In the genomic region with DNA sequence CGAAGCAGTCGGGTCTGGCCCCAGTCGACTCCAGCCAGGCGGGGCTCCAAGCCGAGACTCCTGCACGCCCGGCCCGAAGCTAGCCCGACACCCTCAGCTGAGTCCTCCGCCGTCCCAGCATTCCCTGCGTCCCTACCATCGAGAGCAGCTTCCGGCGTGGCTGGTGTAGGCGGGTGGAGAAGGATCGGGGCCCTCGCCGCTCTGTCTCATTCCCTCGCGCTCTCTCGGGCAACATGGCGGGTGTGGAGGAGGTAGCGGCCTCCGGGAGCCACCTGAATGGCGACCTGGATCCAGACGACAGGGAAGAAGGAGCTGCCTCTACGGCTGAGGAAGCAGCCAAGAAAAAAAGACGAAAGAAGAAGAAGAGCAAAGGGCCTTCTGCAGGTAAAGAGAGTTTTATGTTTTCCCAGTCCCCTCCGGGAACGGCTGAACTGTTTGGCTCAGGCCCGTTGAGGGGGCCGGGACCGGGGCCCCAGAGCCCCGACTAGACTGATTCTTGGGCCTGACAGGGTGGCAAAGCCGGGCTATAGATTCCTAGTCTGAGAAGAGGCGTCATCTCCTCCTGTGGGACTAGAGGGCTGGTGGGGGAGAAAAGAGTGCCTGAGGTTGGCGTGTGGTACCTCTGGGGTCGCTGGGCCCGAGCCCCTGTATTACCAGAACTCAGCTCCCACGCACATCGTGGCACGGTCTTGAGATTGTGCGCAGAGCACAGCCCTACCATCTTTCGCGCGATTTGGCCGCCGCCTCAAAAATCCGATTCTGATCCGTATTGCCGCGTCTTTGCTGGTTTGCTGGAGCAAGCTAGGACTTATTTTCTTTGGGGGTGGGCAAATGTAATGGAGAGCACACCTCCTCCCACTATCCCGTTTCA, we compare ENCODE assay signal across 1 cellular context.
A peak's percentile ranks its signal among the peaks of the same experiment; 100 is the strongest.
TF ChIP-seq lines count a peak whose summit lies in the region.

A gene (plus strand): TSS at position 206 of the 871 bp plus-strand sequence. CDS start 28 bp downstream, at position 234.

TF ChIP-seq in GM12878, 131 proteins besides CTCF, POLR2A, EP300 and RAD21 (continued from another document and continues in another):
- TF ChIP-seq ATF7 (IDR thresholded peaks at IDR 0.05; ENCODE audit: low read depth) (no peak), EGR1 (IDR thresholded peaks at IDR 0.05; ENCODE audit: borderline replicate concordance in 1 of 2, low read depth in 2 of 2, low read length in 2 of 2) (peak; percentile 20 to 89), SREBF1 (IDR thresholded peaks at IDR 0.05; ENCODE audit: low read length) (no peak), ZNF24 (IDR thresholded peaks at IDR 0.05) (0 out of 2 replicates have a peak, but pooled peaks have one; percentile 22), CREB1 (IDR thresholded peaks at IDR 0.05; ENCODE audit: low read depth) (peak; percentile 48; the same call in 1 of the 2 replicates), STAT3 (IDR thresholded peaks at IDR 0.05; ENCODE audit: low read depth, low read length) (no peak; the same call in 1 of the 2 replicates), ASH2L (IDR thresholded peaks at IDR 0.05; ENCODE audit: borderline replicate concordance, low read depth) (peak; percentile 60; the same call in 1 of the 2 replicates), POLR2AphosphoS5 (IDR thresholded peaks at IDR 0.05; ENCODE audit: low read length) (peak; percentile 99), SMARCA5 (IDR thresholded peaks at IDR 0.05) (peak; percentile 29; the same call in 1 of the 2 replicates), POU2F2 (IDR thresholded peaks at IDR 0.05; ENCODE audit: borderline replicate concordance, low read depth, low read length) (peak; percentile 88; the same call in 2 of the 3 replicates), NRF1 (conservative IDR thresholded peaks at IDR 0.05; ENCODE audit: low read depth, low read length) (no peak), IKZF2 (IDR thresholded peaks at IDR 0.05) (peak; percentile 48 to 50; a peak in 3 of 4 replicates), GABPA (IDR thresholded peaks at IDR 0.05; ENCODE audit: low read depth) (peak; percentile 84), SIN3A (IDR thresholded peaks at IDR 0.05; ENCODE audit: low read depth, low read length) (peak; percentile 67), SP1 (IDR thresholded peaks at IDR 0.05; ENCODE audit: low read depth, low read length) (peak; percentile 65), TAF1 (IDR thresholded peaks at IDR 0.05; ENCODE audit: borderline replicate concordance, low read depth, low read length) (peak; percentile 100), CHD1 (IDR thresholded peaks at IDR 0.05; ENCODE audit: low read depth, low read length) (no peak), SIX5 (IDR thresholded peaks at IDR 0.05; ENCODE audit: low read depth, low read length, severe bottlenecking) (peak; percentile 26), NR2C1 (IDR thresholded peaks at IDR 0.05) (0 out of 2 replicates have a peak, but pooled peaks have one; percentile 14), NFIC (IDR thresholded peaks at IDR 0.05; ENCODE audit: low read depth, low read length) (peak; percentile 25; the same call in 1 of the 2 replicates), RBBP5 (conservative IDR thresholded peaks at IDR 0.05) (no peak), RELA (IDR thresholded peaks at IDR 0.05; ENCODE audit: borderline replicate concordance, partially characterized antibody) (no peak), TCF7 (IDR thresholded peaks at IDR 0.05; ENCODE audit: borderline replicate concordance) (0 out of 2 replicates have a peak, but pooled peaks have one; percentile 15), PAX5 (IDR thresholded peaks at IDR 0.05; ENCODE audit: borderline replicate concordance, low read depth, low read length) (peak; percentile 39; the same call in 1 of the 2 replicates), IRF4 (IDR thresholded peaks at IDR 0.05; ENCODE audit: low read depth, low read length) (0 out of 2 replicates have a peak, but pooled peaks have one; percentile 11), CBX5 (IDR thresholded peaks at IDR 0.05; ENCODE audit: low read depth) (peak; percentile 23; the same call in 1 of the 2 replicates), YY1 (IDR thresholded peaks at IDR 0.05; ENCODE audit: low read depth, low read length) (peak; percentile 96), MXI1 (IDR thresholded peaks at IDR 0.05; ENCODE audit: low read depth, low read length) (peak; percentile 60), POLR2AphosphoS2 (IDR thresholded peaks at IDR 0.05; ENCODE audit: low read depth, low read length) (peak; percentile 70; the same call in 1 of the 2 replicates), NBN (IDR thresholded peaks at IDR 0.05) (peak; percentile 84), SRF (IDR thresholded peaks at IDR 0.05; ENCODE audit: low read depth in 2 of 2, low read length in 2 of 2) (peak in 1 of 2 experiments; percentile 54; a peak in 2 of 4 replicates)
- TF ChIP-seq, protein P1, sequence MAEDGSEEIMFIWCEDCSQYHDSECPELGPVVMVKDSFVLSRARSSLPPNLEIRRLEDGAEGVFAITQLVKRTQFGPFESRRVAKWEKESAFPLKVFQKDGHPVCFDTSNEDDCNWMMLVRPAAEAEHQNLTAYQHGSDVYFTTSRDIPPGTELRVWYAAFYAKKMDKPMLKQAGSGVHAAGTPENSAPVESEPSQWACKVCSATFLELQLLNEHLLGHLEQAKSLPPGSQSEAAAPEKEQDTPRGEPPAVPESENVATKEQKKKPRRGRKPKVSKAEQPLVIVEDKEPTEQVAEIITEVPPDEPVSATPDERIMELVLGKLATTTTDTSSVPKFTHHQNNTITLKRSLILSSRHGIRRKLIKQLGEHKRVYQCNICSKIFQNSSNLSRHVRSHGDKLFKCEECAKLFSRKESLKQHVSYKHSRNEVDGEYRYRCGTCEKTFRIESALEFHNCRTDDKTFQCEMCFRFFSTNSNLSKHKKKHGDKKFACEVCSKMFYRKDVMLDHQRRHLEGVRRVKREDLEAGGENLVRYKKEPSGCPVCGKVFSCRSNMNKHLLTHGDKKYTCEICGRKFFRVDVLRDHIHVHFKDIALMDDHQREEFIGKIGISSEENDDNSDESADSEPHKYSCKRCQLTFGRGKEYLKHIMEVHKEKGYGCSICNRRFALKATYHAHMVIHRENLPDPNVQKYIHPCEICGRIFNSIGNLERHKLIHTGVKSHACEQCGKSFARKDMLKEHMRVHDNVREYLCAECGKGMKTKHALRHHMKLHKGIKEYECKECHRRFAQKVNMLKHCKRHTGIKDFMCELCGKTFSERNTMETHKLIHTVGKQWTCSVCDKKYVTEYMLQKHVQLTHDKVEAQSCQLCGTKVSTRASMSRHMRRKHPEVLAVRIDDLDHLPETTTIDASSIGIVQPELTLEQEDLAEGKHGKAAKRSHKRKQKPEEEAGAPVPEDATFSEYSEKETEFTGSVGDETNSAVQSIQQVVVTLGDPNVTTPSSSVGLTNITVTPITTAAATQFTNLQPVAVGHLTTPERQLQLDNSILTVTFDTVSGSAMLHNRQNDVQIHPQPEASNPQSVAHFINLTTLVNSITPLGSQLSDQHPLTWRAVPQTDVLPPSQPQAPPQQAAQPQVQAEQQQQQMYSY (CRISPR knock-in tag; IDR thresholded peaks at IDR 0.05), result no peak
- TF ChIP-seq, protein P2, sequence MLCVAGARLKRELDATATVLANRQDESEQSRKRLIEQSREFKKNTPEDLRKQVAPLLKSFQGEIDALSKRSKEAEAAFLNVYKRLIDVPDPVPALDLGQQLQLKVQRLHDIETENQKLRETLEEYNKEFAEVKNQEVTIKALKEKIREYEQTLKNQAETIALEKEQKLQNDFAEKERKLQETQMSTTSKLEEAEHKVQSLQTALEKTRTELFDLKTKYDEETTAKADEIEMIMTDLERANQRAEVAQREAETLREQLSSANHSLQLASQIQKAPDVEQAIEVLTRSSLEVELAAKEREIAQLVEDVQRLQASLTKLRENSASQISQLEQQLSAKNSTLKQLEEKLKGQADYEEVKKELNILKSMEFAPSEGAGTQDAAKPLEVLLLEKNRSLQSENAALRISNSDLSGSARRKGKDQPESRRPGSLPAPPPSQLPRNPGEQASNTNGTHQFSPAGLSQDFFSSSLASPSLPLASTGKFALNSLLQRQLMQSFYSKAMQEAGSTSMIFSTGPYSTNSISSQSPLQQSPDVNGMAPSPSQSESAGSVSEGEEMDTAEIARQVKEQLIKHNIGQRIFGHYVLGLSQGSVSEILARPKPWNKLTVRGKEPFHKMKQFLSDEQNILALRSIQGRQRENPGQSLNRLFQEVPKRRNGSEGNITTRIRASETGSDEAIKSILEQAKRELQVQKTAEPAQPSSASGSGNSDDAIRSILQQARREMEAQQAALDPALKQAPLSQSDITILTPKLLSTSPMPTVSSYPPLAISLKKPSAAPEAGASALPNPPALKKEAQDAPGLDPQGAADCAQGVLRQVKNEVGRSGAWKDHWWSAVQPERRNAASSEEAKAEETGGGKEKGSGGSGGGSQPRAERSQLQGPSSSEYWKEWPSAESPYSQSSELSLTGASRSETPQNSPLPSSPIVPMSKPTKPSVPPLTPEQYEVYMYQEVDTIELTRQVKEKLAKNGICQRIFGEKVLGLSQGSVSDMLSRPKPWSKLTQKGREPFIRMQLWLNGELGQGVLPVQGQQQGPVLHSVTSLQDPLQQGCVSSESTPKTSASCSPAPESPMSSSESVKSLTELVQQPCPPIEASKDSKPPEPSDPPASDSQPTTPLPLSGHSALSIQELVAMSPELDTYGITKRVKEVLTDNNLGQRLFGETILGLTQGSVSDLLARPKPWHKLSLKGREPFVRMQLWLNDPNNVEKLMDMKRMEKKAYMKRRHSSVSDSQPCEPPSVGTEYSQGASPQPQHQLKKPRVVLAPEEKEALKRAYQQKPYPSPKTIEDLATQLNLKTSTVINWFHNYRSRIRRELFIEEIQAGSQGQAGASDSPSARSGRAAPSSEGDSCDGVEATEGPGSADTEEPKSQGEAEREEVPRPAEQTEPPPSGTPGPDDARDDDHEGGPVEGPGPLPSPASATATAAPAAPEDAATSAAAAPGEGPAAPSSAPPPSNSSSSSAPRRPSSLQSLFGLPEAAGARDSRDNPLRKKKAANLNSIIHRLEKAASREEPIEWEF (IDR thresholded peaks at IDR 0.05; ENCODE audit: insufficient replicate concordance, low read depth, low read length), result no peak
- TF ChIP-seq, protein P3, sequence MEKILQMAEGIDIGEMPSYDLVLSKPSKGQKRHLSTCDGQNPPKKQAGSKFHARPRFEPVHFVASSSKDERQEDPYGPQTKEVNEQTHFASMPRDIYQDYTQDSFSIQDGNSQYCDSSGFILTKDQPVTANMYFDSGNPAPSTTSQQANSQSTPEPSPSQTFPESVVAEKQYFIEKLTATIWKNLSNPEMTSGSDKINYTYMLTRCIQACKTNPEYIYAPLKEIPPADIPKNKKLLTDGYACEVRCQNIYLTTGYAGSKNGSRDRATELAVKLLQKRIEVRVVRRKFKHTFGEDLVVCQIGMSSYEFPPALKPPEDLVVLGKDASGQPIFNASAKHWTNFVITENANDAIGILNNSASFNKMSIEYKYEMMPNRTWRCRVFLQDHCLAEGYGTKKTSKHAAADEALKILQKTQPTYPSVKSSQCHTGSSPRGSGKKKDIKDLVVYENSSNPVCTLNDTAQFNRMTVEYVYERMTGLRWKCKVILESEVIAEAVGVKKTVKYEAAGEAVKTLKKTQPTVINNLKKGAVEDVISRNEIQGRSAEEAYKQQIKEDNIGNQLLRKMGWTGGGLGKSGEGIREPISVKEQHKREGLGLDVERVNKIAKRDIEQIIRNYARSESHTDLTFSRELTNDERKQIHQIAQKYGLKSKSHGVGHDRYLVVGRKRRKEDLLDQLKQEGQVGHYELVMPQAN (conservative IDR thresholded peaks at IDR 0.05), result 0 out of 2 replicates have a peak, but pooled peaks have one; percentile 14
- TF ChIP-seq, protein P4, sequence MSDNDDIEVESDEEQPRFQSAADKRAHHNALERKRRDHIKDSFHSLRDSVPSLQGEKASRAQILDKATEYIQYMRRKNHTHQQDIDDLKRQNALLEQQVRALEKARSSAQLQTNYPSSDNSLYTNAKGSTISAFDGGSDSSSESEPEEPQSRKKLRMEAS (IDR thresholded peaks at IDR 0.05; ENCODE audit: low read depth, low read length), result peak; percentile 54
- TF ChIP-seq, protein P5, sequence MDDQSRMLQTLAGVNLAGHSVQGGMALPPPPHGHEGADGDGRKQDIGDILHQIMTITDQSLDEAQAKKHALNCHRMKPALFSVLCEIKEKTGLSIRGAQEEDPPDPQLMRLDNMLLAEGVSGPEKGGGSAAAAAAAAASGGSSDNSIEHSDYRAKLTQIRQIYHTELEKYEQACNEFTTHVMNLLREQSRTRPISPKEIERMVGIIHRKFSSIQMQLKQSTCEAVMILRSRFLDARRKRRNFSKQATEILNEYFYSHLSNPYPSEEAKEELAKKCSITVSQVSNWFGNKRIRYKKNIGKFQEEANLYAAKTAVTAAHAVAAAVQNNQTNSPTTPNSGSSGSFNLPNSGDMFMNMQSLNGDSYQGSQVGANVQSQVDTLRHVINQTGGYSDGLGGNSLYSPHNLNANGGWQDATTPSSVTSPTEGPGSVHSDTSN (IDR thresholded peaks at IDR 0.05; ENCODE audit: insufficient replicate concordance, low read depth, low read length), result peak; percentile 19
- TF ChIP-seq, protein P6, sequence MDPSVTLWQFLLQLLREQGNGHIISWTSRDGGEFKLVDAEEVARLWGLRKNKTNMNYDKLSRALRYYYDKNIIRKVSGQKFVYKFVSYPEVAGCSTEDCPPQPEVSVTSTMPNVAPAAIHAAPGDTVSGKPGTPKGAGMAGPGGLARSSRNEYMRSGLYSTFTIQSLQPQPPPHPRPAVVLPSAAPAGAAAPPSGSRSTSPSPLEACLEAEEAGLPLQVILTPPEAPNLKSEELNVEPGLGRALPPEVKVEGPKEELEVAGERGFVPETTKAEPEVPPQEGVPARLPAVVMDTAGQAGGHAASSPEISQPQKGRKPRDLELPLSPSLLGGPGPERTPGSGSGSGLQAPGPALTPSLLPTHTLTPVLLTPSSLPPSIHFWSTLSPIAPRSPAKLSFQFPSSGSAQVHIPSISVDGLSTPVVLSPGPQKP (IDR thresholded peaks at IDR 0.05; ENCODE audit: low read depth, low read length), result peak; percentile 70; the same call in 1 of the 2 replicates
- TF ChIP-seq, protein P7, sequence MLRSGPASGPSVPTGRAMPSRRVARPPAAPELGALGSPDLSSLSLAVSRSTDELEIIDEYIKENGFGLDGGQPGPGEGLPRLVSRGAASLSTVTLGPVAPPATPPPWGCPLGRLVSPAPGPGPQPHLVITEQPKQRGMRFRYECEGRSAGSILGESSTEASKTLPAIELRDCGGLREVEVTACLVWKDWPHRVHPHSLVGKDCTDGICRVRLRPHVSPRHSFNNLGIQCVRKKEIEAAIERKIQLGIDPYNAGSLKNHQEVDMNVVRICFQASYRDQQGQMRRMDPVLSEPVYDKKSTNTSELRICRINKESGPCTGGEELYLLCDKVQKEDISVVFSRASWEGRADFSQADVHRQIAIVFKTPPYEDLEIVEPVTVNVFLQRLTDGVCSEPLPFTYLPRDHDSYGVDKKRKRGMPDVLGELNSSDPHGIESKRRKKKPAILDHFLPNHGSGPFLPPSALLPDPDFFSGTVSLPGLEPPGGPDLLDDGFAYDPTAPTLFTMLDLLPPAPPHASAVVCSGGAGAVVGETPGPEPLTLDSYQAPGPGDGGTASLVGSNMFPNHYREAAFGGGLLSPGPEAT (IDR thresholded peaks at IDR 0.05; ENCODE audit: low read depth), result peak; percentile 75
- TF ChIP-seq, protein P8, sequence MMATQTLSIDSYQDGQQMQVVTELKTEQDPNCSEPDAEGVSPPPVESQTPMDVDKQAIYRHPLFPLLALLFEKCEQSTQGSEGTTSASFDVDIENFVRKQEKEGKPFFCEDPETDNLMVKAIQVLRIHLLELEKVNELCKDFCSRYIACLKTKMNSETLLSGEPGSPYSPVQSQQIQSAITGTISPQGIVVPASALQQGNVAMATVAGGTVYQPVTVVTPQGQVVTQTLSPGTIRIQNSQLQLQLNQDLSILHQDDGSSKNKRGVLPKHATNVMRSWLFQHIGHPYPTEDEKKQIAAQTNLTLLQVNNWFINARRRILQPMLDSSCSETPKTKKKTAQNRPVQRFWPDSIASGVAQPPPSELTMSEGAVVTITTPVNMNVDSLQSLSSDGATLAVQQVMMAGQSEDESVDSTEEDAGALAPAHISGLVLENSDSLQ (IDR thresholded peaks at IDR 0.05), result no peak
